19 cellular contexts compared by ENCODE assay signal in genomic region chr2:193539188-193539587, GRCh38.
DNase-seq lines count a peak whose midpoint lies in the region; ATAC-seq lines count a peak whose summit lies in the region.
"Had no signal": no experiment of that assay in that cellular context is flagged by ENCODE, and none has a peak within 500 bp of the region (broad histone marks: within the 10 kb centered on the region; RNA-seq: fewer than 3 reads in every experiment).

No MANE protein-coding gene starts in this region.

- no peaks in the 10 kb centered on the region for H3K9me3 Mint-ChIP-seq in activated CD4-positive, alpha-beta memory T cell treated with anti-CD3 and anti-CD28 coated beads, Interleukin-2, amount 10 ng/mL, durations not matched to agents 7 days and 5 days
- H3K9me3 Mint-ChIP-seq: activated T-cell treated with anti-CD3 and anti-CD28 coated beads, Interleukin-2, amount 50 U/mL, for 4 hours had no signal

- no peak for DNase-seq in activated CD4-positive, alpha-beta memory T cell treated with anti-CD3 and anti-CD28 coated beads, Interleukin-2, amount 10 ng/mL, durations not matched to agents 7 days and 5 days
- DNase-seq in effector CD8-positive, alpha-beta T cell (lab: John Stamatoyannopoulos, UW) = no peak
- DNase-seq in cerebellum (ENCODE audit: low spot score) (no peak), NCI-H1436 treated with DMSO at 0.1 percent for 48 hours (lab: John Stamatoyannopoulos, UW) (no peak)
- DNase-seq: activated CD4-positive, alpha-beta T cell treated with anti-CD3 and anti-CD28 coated beads for 1 hour; activated T-cell treated with anti-CD3 and anti-CD28 coated beads, Interleukin-2, amount 50 U/mL, for 4 hours; Caco-2; HCEC 1CT; KG1; NCI-H187; ovary; stimulated activated CD4-positive, alpha-beta T cell treated with anti-CD3 and anti-CD28 coated beads, Interleukin-15, amount 100 ng/mL, for 24 hours had no signal

- no peaks in the 10 kb centered on the region for H3K4me1 Mint-ChIP-seq in activated CD4-positive, alpha-beta memory T cell treated with anti-CD3 and anti-CD28 coated beads, Interleukin-2, amount 10 ng/mL, durations not matched to agents 7 days and 5 days
- H3K4me1 Mint-ChIP-seq: mesothelial cell of epicardium had no signal

- no peaks in the 10 kb centered on the region for H3K27me3 Mint-ChIP-seq in activated CD4-positive, alpha-beta memory T cell treated with anti-CD3 and anti-CD28 coated beads, Interleukin-2, amount 10 ng/mL, durations not matched to agents 7 days and 5 days
- H3K27me3 Mint-ChIP-seq: dendritic cell treated with granulocyte-macrophage colony-stimulating factor and Interleukin-4, amounts not matched to agents 40 ng/mL and 50 ng/mL, for 4 days had no signal

- POLR2A ChIA-PET in activated CD4-positive, alpha-beta memory T cell treated with anti-CD3 and anti-CD28 coated beads, Interleukin-2, amount 10 ng/mL, durations not matched to agents 7 days and 5 days (lab: Charles Lee) = no interaction called here

- peak; percentile 100 for ATAC-seq in GM18499 (IDR thresholded peaks at IDR 0.05; ENCODE audit: insufficient read depth, unreplicated experiment)
- ATAC-seq in GM19463 (IDR thresholded peaks at IDR 0.05; ENCODE audit: unreplicated experiment) = peak; percentile 84
- ATAC-seq in HG02798 (IDR thresholded peaks at IDR 0.05; ENCODE audit: poor library complexity, unreplicated experiment) = peak; percentile 89
- ATAC-seq in HG03342 (IDR thresholded peaks at IDR 0.05; ENCODE audit: unreplicated experiment) = peak; percentile 72
- ATAC-seq: activated T-cell treated with anti-CD3 and anti-CD28 coated beads, Interleukin-2, amount 50 U/mL, for 4 hours; SK-N-SH treated with all-trans-retinoic acid at 6 μM for 48 hours had no signal

- no peak overlapping the region for H3K4me3 Mint-ChIP-seq in activated CD4-positive, alpha-beta memory T cell treated with anti-CD3 and anti-CD28 coated beads, Interleukin-2, amount 10 ng/mL, durations not matched to agents 7 days and 5 days
- H3K4me3 Mint-ChIP-seq: activated T-cell treated with anti-CD3 and anti-CD28 coated beads, Interleukin-2, amount 50 U/mL, for 4 hours; dendritic cell treated with granulocyte-macrophage colony-stimulating factor and Interleukin-4, amounts not matched to agents 40 ng/mL and 50 ng/mL, for 4 days; mesothelial cell of epicardium had no signal

- H3K36me3 Mint-ChIP-seq in activated CD4-positive, alpha-beta memory T cell treated with anti-CD3 and anti-CD28 coated beads, Interleukin-2, amount 10 ng/mL, durations not matched to agents 7 days and 5 days (ENCODE audit: low read depth) = no peaks in the 10 kb centered on the region

- H3K27ac Mint-ChIP-seq in activated CD4-positive, alpha-beta memory T cell treated with anti-CD3 and anti-CD28 coated beads, Interleukin-2, amount 10 ng/mL, durations not matched to agents 7 days and 5 days = no peak overlapping the region
- H3K27ac Mint-ChIP-seq: dendritic cell treated with granulocyte-macrophage colony-stimulating factor and Interleukin-4, amounts not matched to agents 40 ng/mL and 50 ng/mL, for 4 days had no signal

- CTCF ChIA-PET in activated CD4-positive, alpha-beta memory T cell treated with anti-CD3 and anti-CD28 coated beads, Interleukin-2, amount 10 ng/mL, durations not matched to agents 7 days and 5 days (lab: Charles Lee) = no interaction called here
